1 cellular context compared by ENCODE assay signal in genomic region chr11:12815150-12815523, GRCh38.
TF ChIP-seq lines count a peak whose summit lies in the region.

No MANE protein-coding gene starts in this region.

TF ChIP-seq in HCT116, 20 proteins besides CTCF, POLR2A, EP300 and RAD21:
- TF ChIP-seq ZBTB33 (IDR thresholded peaks at IDR 0.05; ENCODE audit: extremely low read depth, insufficient replicate concordance, low read length) (no peak), MAX (IDR thresholded peaks at IDR 0.05) (no peak), SP1 (IDR thresholded peaks at IDR 0.05; ENCODE audit: low read depth) (no peak), ZNF274 (IDR thresholded peaks at IDR 0.05; ENCODE audit: low read depth, low read length) (no peak), JUND (IDR thresholded peaks at IDR 0.05) (no peak; the same call in 1 of the 2 replicates), CEBPB (IDR thresholded peaks at IDR 0.05; ENCODE audit: low read depth) (no peak), POLR2AphosphoS5 (IDR thresholded peaks at IDR 0.05; ENCODE audit: low read depth, low read length) (no peak), TCF7L2 (IDR thresholded peaks at IDR 0.05; ENCODE audit: borderline replicate concordance, extremely low read depth, insufficient read depth, insufficient read length) (no peak), EZH2 (IDR thresholded peaks at IDR 0.05) (no peak), EZH2phosphoT487 (IDR thresholded peaks at IDR 0.05; ENCODE audit: borderline replicate concordance) (no peak), REST (IDR thresholded peaks at IDR 0.05; ENCODE audit: low read depth) (no peak), EGR1 (IDR thresholded peaks at IDR 0.05; ENCODE audit: low read depth) (no peak), FOSL1 (IDR thresholded peaks at IDR 0.05; ENCODE audit: low read depth) (no peak), SIN3A (IDR thresholded peaks at IDR 0.05; ENCODE audit: low read depth) (no peak), ELF1 (IDR thresholded peaks at IDR 0.05; ENCODE audit: borderline replicate concordance, low read depth) (no peak), ATF3 (IDR thresholded peaks at IDR 0.05) (no peak), YY1 (IDR thresholded peaks at IDR 0.05; ENCODE audit: extremely low read depth, insufficient replicate concordance, low read depth, low read length) (no peak), ZFX (IDR thresholded peaks at IDR 0.05) (no peak)
TF ChIP-seq in HCT116: peak in this region for 0.
